In genomic region chr10:4723860-4724259, GRCh38 we compare ENCODE assay signal across 2 cellular contexts.
TF ChIP-seq lines count a peak whose summit lies in the region.

No MANE protein-coding gene starts in this region.

TF ChIP-seq in SK-N-SH, 30 proteins besides CTCF, POLR2A, EP300 and RAD21 (continued from another document):
- TF ChIP-seq ZBTB33 (IDR thresholded peaks at IDR 0.05; ENCODE audit: borderline replicate concordance, low read depth) (no peak), YY1 (IDR thresholded peaks at IDR 0.05; ENCODE audit: low read depth) (no peak), USF1 (IDR thresholded peaks at IDR 0.05; ENCODE audit: borderline replicate concordance, low read depth) (no peak), MEF2A (IDR thresholded peaks at IDR 0.05; ENCODE audit: borderline replicate concordance, low read depth) (no peak)

TF ChIP-seq in SK-N-SH treated with all-trans-retinoic acid at 6 μM for 48 hours, 23 proteins besides CTCF, POLR2A, EP300 and RAD21 (continued from another document):
- no peak for TF ChIP-seq PATZ1 (CRISPR knock-in tag; IDR thresholded peaks at IDR 0.05; ENCODE audit: borderline replicate concordance)
- no peak for TF ChIP-seq ZNF8 (CRISPR knock-in tag; IDR thresholded peaks at IDR 0.05)
- TF ChIP-seq ISL1 (CRISPR knock-in tag; IDR thresholded peaks at IDR 0.05): no peak
- TF ChIP-seq OSR1 (CRISPR knock-in tag; IDR thresholded peaks at IDR 0.05): no peak
- no peak for TF ChIP-seq CSDC2 (CRISPR knock-in tag; IDR thresholded peaks at IDR 0.05)
- TF ChIP-seq ZNF565 (CRISPR knock-in tag; conservative IDR thresholded peaks at IDR 0.05; ENCODE audit: low read depth): no peak
- TF ChIP-seq ARNTL (CRISPR knock-in tag; IDR thresholded peaks at IDR 0.05; ENCODE audit: borderline replicate concordance, low read depth): no peak
TF ChIP-seq in SK-N-SH treated with all-trans-retinoic acid at 6 μM for 48 hours: peak in this region for 0.
